In genomic region chr13:49791214-49791752, GRCh38 we compare ENCODE assay signal across 8 cellular contexts. TPM values are rescaled to one million over a fixed set of nuclear protein-coding genes. Genes with fewer than 3 reads are reported as not detected.
DNase-seq lines count a peak whose midpoint lies in the region; TF ChIP-seq lines count a peak whose summit lies in the region.

No MANE protein-coding gene starts in this region.

- no peak for TF ChIP-seq CTCF in HL-60 (IDR thresholded peaks at IDR 0.05; ENCODE audit: insufficient read depth, low read length)
- peak; percentile 13 for TF ChIP-seq CTCF in epithelial cell of esophagus (IDR thresholded peaks at IDR 0.05; ENCODE audit: insufficient read depth, low read depth, low read length, missing control alignments)

- H3K36me3 ChIP-seq in ES-I3 (ENCODE audit: insufficient read depth, low read length) (no peaks in the 10 kb centered on the region), SK-N-MC (ENCODE audit: insufficient read depth, low read length) (peaks cover 17% of the 10 kb centered on the region)

- H3K9me3 ChIP-seq in ES-I3 (ENCODE audit: control insufficient read depth, insufficient read depth, low read length) = no peaks in the 10 kb centered on the region
- H3K9me3 ChIP-seq in SK-N-MC (ENCODE audit: low read depth, low read length) = no peaks in the 10 kb centered on the region

- DNase-seq in HL-60 (ENCODE audit: low read depth in 1 of 2, low spot score in 1 of 2) (peak; percentile 27 to 55), SK-N-MC (ENCODE audit: low read depth, low spot score) (no peak), epithelial cell of esophagus (ENCODE audit: low read depth) (peak; percentile 38), myocyte (ENCODE audit: low read depth) (peak; percentile 27), cortex of kidney (lab: John Stamatoyannopoulos, UW) (no peak), NCI-H1105 treated with DMSO at 0.1 percent for 48 hours (lab: John Stamatoyannopoulos, UW) (no peak), GM19240 (ENCODE audit: insufficient read length, low spot score) (no peak)

- peak overlapping the region; percentile 82 for H3K4me3 ChIP-seq in HL-60 (replicated peaks; ENCODE audit: insufficient read depth, low read length)
- H3K4me3 ChIP-seq in SK-N-MC = peak overlapping the region; percentile 84
- peak overlapping the region; percentile 86 for H3K4me3 ChIP-seq in epithelial cell of esophagus (ENCODE audit: low read length)

- H3K9ac ChIP-seq in ES-I3 (ENCODE audit: low read depth, low read length) = peak overlapping the region; percentile 52
- H3K9ac ChIP-seq in SK-N-MC (ENCODE audit: insufficient read length) = peak overlapping the region; percentile 85

- no peaks in the 10 kb centered on the region for H3K27me3 ChIP-seq in HL-60 (ENCODE audit: insufficient read depth, poor library complexity, severe bottlenecking)

- H3K4me1 ChIP-seq in ES-I3 (ENCODE audit: insufficient read depth, low read length) = peaks cover 14% of the 10 kb centered on the region

- peak overlapping the region; percentile 65 for H3K27ac ChIP-seq in HL-60 (replicated peaks)
- H3K27ac ChIP-seq in SK-N-MC = no peak overlapping the region; the same call in 1 of the 2 replicates

RNA-seq across cellular contexts. Expression of gene KPNA3, which starts 1.2 kb away (rescaled TPM):
- total RNA-seq in myocyte = 33.0 and 35.8 TPM in 2 replicates
- polyA plus RNA-seq in myocyte (2012) = 23.3 TPM

Comparison
In these comparisons a context has a peak if more than half of its experiments do, and no peak if none do; other contexts are left out.
1. DNase-seq: peak in HL-60 (2 of 2), epithelial cell of esophagus (single experiment) and myocyte (single experiment); none in SK-N-MC (single experiment), cortex of kidney (single experiment), NCI-H1105 treated with DMSO at 0.1 percent for 48 hours (single experiment) and GM19240 (single experiment).
2. Peak in every context shown above with its lines, with median percentiles within 50 percentile points of each other: H3K4me3 ChIP-seq.